2 cellular contexts compared by ENCODE assay signal in genomic region chr2:123805746-123806145, GRCh38.
DNase-seq lines count a peak whose midpoint lies in the region; ATAC-seq, FAIRE-seq and TF ChIP-seq lines count a peak whose summit lies in the region.
"Not testable (repeated sequence)": the region's sequence is repeated elsewhere in the genome, so short reads cannot be mapped to it uniquely, and the experiment has no call there.

No MANE protein-coding gene starts in this region.

- not testable (repeated sequence) for BruUV-seq in HepG2 (replicated peaks; lab: Mats Ljungman, UMichigan)

- POLR2A ChIA-PET in HepG2 (lab: Yijun Ruan, JAX) = not testable (repeated sequence)

- H4K20me1 ChIP-seq in HepG2 (ENCODE audit: insufficient read depth, low read length) = not testable (repeated sequence)

- not testable (repeated sequence) for H3K79me2 ChIP-seq in HepG2 (ENCODE audit: insufficient read depth, low read length)

- ATAC-seq in HepG2 = not testable (repeated sequence)

- H3K4me3 ChIP-seq in HepG2 (replicated peaks in 1 of 3; ENCODE audit: insufficient read depth in 1 of 3, low read depth in 2 of 3, low read length in 3 of 3) = not testable (repeated sequence)

- not testable (repeated sequence) for TF ChIP-seq POLR2A in HepG2 (IDR thresholded peaks at IDR 0.05; ENCODE audit: insufficient read depth in 1 of 2, low read depth in 2 of 2, low read length in 2 of 2)

- not testable (repeated sequence) for H3K27ac ChIP-seq in HepG2 (ENCODE audit: extremely low read length, insufficient read depth, low read length)

- H3K9me3 ChIP-seq in HepG2 (ENCODE audit: low read length) = peaks cover 94% of the 10 kb centered on the region

- TF ChIP-seq RAD21 in HepG2 (CRISPR knock-in tag; IDR thresholded peaks at IDR 0.05) = not testable (repeated sequence)

- intact Hi-C loops in HepG2 (cut with micrococcal nuclease; ENCODE audit: unreplicated experiment) = not testable (repeated sequence)

- not testable (repeated sequence) for TF ChIP-seq CTCF in HepG2 (CRISPR knock-in tag; IDR thresholded peaks at IDR 0.05)

- H3K4me2 ChIP-seq in HepG2 (ENCODE audit: low read depth, low read length) = not testable (repeated sequence)

- not testable (repeated sequence) for FAIRE-seq in HepG2 (lab: Jason Lieb, UNC)

- not testable (repeated sequence) for H2AFZ ChIP-seq in HepG2 (ENCODE audit: low read length)

- CTCF ChIA-PET in HepG2 (lab: Yijun Ruan, JAX; ENCODE audit: low intra/inter-chr PET ratio, low total read pairs) = not testable (repeated sequence)

- not testable (repeated sequence) for TF ChIP-seq EP300 in HepG2 (IDR thresholded peaks at IDR 0.05; ENCODE audit: low read depth in 2 of 2, low read length in 2 of 2); HepG2 (CRISPR knock-in tag; IDR thresholded peaks at IDR 0.05; ENCODE audit: borderline replicate concordance)

- in situ Hi-C loops in KBM-7 (cut with MboI; ENCODE audit: low pct_unique_long_range_greater_than_20kb, low sequenced_read_pairs); HepG2 (cut with HindIII; ENCODE audit: extremely low pct_ligation_motif_present, low pct_unique_long_range_greater_than_20kb): not testable (repeated sequence)

- H3K27me3 ChIP-seq in HepG2 (ENCODE audit: control insufficient read depth in 1 of 2, insufficient read depth in 2 of 2, low read length in 2 of 2) = not testable (repeated sequence)

- not testable (repeated sequence) for H3K9ac ChIP-seq in HepG2 (ENCODE audit: insufficient read depth, low read depth, low read length)

- H3K36me3 ChIP-seq in HepG2 (replicated peaks in 1 of 2; ENCODE audit: control insufficient read depth in 1 of 2, insufficient read depth in 2 of 2, low read length in 2 of 2) = not testable (repeated sequence)

- H3K4me1 ChIP-seq in HepG2 (ENCODE audit: insufficient read depth, low read length) = not testable (repeated sequence)

- 6% methylated on average over 3 of the region's 3 CpGs for WGBS in HepG2 (ENCODE audit: low lambda C conversion rate)

- peak; percentile 11 for DNase-seq in KBM-7
- not testable (repeated sequence) for DNase-seq in HepG2 (ENCODE audit: low spot score)

TF ChIP-seq in HepG2, 621 proteins besides CTCF, POLR2A, EP300 and RAD21:
- TF ChIP-seq ATF7 (IDR thresholded peaks at IDR 0.05) (peak; percentile 90), CREB1 (IDR thresholded peaks at IDR 0.05) (peak; percentile 94)
- TF ChIP-seq ATF7, CREB1 (CRISPR knock-in tag; IDR thresholded peaks at IDR 0.05): not testable (repeated sequence)
TF ChIP-seq in HepG2: peak in this region for 2; not testable (repeated sequence) for 619.
